In genomic region chr9:4339357-4339756, GRCh38 we compare ENCODE assay signal across 8 cellular contexts. TPM values are rescaled to one million over a fixed set of nuclear protein-coding genes. Genes with fewer than 3 reads are reported as not detected.
A peak's percentile ranks its signal among the peaks of the same experiment; 100 is the strongest.
DNase-seq lines count a peak whose midpoint lies in the region; ATAC-seq and TF ChIP-seq lines count a peak whose summit lies in the region.

No MANE protein-coding gene starts in this region.

- H3K27me3 Mint-ChIP-seq in activated T-helper 17 cell treated with anti-CD3 and anti-CD28 coated beads, Interleukin-2, amount 50 U/mL, for 72 hours: no peaks in the 10 kb centered on the region

- no peaks in the 10 kb centered on the region for H3K79me2 ChIP-seq in Karpas-422 (ENCODE audit: low read length)
- no peaks in the 10 kb centered on the region for H3K79me2 ChIP-seq in osteoblast (ENCODE audit: insufficient read depth, low read length)

- no peak overlapping the region for H3K9ac ChIP-seq in Karpas-422 (ENCODE audit: low read length)

- no peaks in the 10 kb centered on the region for H3K36me3 Mint-ChIP-seq in activated T-helper 17 cell treated with anti-CD3 and anti-CD28 coated beads, Interleukin-2, amount 50 U/mL, for 72 hours (ENCODE audit: low read depth)

- H3K4me1 Mint-ChIP-seq in activated T-helper 17 cell treated with anti-CD3 and anti-CD28 coated beads, Interleukin-2, amount 50 U/mL, for 72 hours: peaks cover 6% of the 10 kb centered on the region

- ATAC-seq in GM21576 (IDR thresholded peaks at IDR 0.05; ENCODE audit: unreplicated experiment): peak; percentile 85
- ATAC-seq in activated T-helper 17 cell treated with anti-CD3 and anti-CD28 coated beads, Interleukin-2, amount 50 U/mL, for 72 hours (replicated peaks): peak; percentile 87

- H4K20me1 ChIP-seq in Karpas-422 (ENCODE audit: insufficient read depth, low read depth, low read length): no peaks in the 10 kb centered on the region
- no peaks in the 10 kb centered on the region for H4K20me1 ChIP-seq in osteoblast (ENCODE audit: insufficient read depth, low read length)

- no peak overlapping the region for H3K27ac ChIP-seq in Karpas-422 (ENCODE audit: low read length)
- no peak overlapping the region for H3K27ac ChIP-seq in osteoblast (ENCODE audit: low read depth, low read length)
- H3K27ac ChIP-seq in testis: no peak overlapping the region

- intact Hi-C loops in testis (cut with DNase I; ENCODE audit: low total_unique reads): no loop called here

- H3K9me3 ChIP-seq in Karpas-422 (ENCODE audit: low read length) (no peaks in the 10 kb centered on the region), osteoblast (ENCODE audit: low read depth, low read length) (no peaks in the 10 kb centered on the region), testis (no peaks in the 10 kb centered on the region)

- no peaks in the 10 kb centered on the region for H3K36me3 ChIP-seq in Karpas-422 (ENCODE audit: insufficient read depth, low read length)
- no peaks in the 10 kb centered on the region for H3K36me3 ChIP-seq in osteoblast (ENCODE audit: insufficient read depth, low read length)
- H3K36me3 ChIP-seq in testis (ENCODE audit: low read depth, missing control alignments): no peaks in the 10 kb centered on the region

- no peak overlapping the region for H3K4me3 ChIP-seq in Karpas-422 (ENCODE audit: low read length)
- no peak overlapping the region for H3K4me3 ChIP-seq in fibroblast of villous mesenchyme (ENCODE audit: low read depth, low read length)
- H3K4me3 ChIP-seq in osteoblast (ENCODE audit: insufficient read depth, low read length): peak overlapping the region; percentile 44
- H3K4me3 ChIP-seq in testis: no peak overlapping the region

- H2AFZ ChIP-seq in Karpas-422 (ENCODE audit: low read length) (no peak overlapping the region), osteoblast (ENCODE audit: low read length) (peak overlapping the region; percentile 18)

- WGBS in testis, 2 donors: 3 to 7% methylated on average over 6 of the region's 6 CpGs

- TF ChIP-seq CTCF in fibroblast of villous mesenchyme (IDR thresholded peaks at IDR 0.05; ENCODE audit: insufficient read depth, low read depth, low read length) (peak; percentile 99), osteoblast (IDR thresholded peaks at IDR 0.05; ENCODE audit: extremely low read depth, low read depth, low read length) (peak; percentile 100), testis (IDR thresholded peaks at IDR 0.05) (peak; percentile 89 to 93 (median 89))

- H3K27ac Mint-ChIP-seq in activated T-helper 17 cell treated with anti-CD3 and anti-CD28 coated beads, Interleukin-2, amount 50 U/mL, for 72 hours: peak overlapping the region; percentile 80

- H3K27me3 ChIP-seq in Karpas-422 (ENCODE audit: low read length) (no peaks in the 10 kb centered on the region), osteoblast (ENCODE audit: insufficient read depth, low read length) (no peaks in the 10 kb centered on the region), testis (no peaks in the 10 kb centered on the region)

- DNase-seq in DMS153 treated with DMSO at 0.1 percent for 48 hours (lab: John Stamatoyannopoulos, UW; ENCODE audit: unreplicated experiment) (peak; percentile 45), Karpas-422 (peak; percentile 88), RPMI8226 (peak; percentile 64), fibroblast of villous mesenchyme (ENCODE audit: low read depth) (peak; percentile 87), osteoblast (ENCODE audit: insufficient read length, low spot score, missing footprints) (peak; percentile 92), testis (peak; percentile 90)

- H3K4me3 Mint-ChIP-seq in activated T-helper 17 cell treated with anti-CD3 and anti-CD28 coated beads, Interleukin-2, amount 50 U/mL, for 72 hours: peak overlapping the region; percentile 56

- TF ChIP-seq POLR2A in testis (IDR thresholded peaks at IDR 0.05): no peak

- no peaks in the 10 kb centered on the region for H3K9me3 Mint-ChIP-seq in activated T-helper 17 cell treated with anti-CD3 and anti-CD28 coated beads, Interleukin-2, amount 50 U/mL, for 72 hours

- no peaks in the 10 kb centered on the region for H3K9me2 ChIP-seq in Karpas-422 (replicated peaks; ENCODE audit: insufficient read depth, low read length)

- H3K4me2 ChIP-seq in Karpas-422 (ENCODE audit: low read depth, low read length, poor library complexity, severe bottlenecking) (no peak overlapping the region), osteoblast (ENCODE audit: insufficient read depth, low read length) (peak overlapping the region; percentile 73)

- H3K4me1 ChIP-seq in Karpas-422 (ENCODE audit: low read length) (no peaks in the 10 kb centered on the region), osteoblast (ENCODE audit: insufficient read depth, low read length) (peaks cover 2% of the 10 kb centered on the region), testis (peaks cover 4% of the 10 kb centered on the region)

RNA-seq across cellular contexts. Expression of gene GLIS3, which starts 39.5 kb away (rescaled TPM):
- total RNA-seq in Karpas-422 (2014; rRNA removed; shearing (Covaris generic); ENCODE audit: low replicate concordance): not detected in 2 replicates
- total RNA-seq in activated T-helper 17 cell treated with anti-CD3 and anti-CD28 coated beads, Interleukin-2, amount 50 U/mL, for 72 hours: under 1 TPM; 0.80 to 0.85 TPM
- total RNA-seq in fibroblast of villous mesenchyme: 56.0 and 77.7 TPM in 2 replicates
- total RNA-seq in osteoblast: 55.4 and 80.0 TPM in 2 replicates
- 10 to 100 TPM; 30.4 to 36.1 TPM for total RNA-seq in testis
- polyA plus RNA-seq in testis (ENCODE audit: insufficient read depth, low read depth, low replicate concordance): 12.4 TPM

Comparison
In these comparisons a context has a peak if more than half of its experiments do, and no peak if none do; other contexts are left out.
1. RNA of gene GLIS3, which starts 39.5 kb away (total RNA-seq): 55.4 to 80.0 TPM in osteoblast, 56.0 to 77.7 TPM in fibroblast of villous mesenchyme and 30.4 to 36.1 TPM in testis; 0.80 to 0.85 TPM in activated T-helper 17 cell treated with anti-CD3 and anti-CD28 coated beads, Interleukin-2, amount 50 U/mL, for 72 hours and not detected in Karpas-422; every median in the first group is over 10 times any median in the second.
2. Peak in every context shown above with its lines, with median percentiles within 50 percentile points of each other: DNase-seq and CTCF ChIP-seq.